ENCODE assay signal across 17 cellular contexts in the genomic region with DNA sequence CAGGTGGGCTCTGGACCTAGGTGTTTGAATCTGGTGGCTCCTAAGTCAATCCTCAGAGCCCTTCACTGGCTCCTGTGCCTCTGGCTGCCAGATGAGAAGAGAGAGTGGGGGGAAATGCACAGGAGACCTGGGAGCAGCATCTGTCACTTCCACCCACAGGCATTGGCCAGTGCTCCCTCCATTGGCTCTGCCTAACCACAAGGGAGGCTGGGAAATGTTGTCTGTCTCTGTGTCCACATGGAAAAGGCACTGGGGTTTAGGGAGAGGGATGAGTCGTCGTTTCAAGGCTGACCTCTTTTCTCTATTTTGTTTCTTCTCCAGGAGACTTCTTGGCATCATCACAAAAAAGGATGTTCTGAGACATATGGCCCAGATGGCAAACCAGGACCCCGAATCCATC.
DNase-seq lines count a peak whose midpoint lies in the region; ATAC-seq, FAIRE-seq and TF ChIP-seq lines count a peak whose summit lies in the region.
"Had no signal": no experiment of that assay in that cellular context is flagged by ENCODE, and none has a peak within 500 bp of the region (broad histone marks: within the 10 kb centered on the region; RNA-seq: fewer than 3 reads in every experiment).

No MANE protein-coding gene starts in this region.

- H3K9me3 Mint-ChIP-seq in Caco-2 (ENCODE audit: unreplicated experiment), result no peaks in the 10 kb centered on the region

- no peaks in the 10 kb centered on the region for H3K4me1 Mint-ChIP-seq in Caco-2 (ENCODE audit: low read depth, unreplicated experiment)
- H3K4me1 Mint-ChIP-seq: nephron progenitor cell had no signal

- H3K9me3 ChIP-seq in BE2C (no peaks in the 10 kb centered on the region), Caco-2 (no peaks in the 10 kb centered on the region)
- H3K9me3 ChIP-seq: uterus had no signal

- H3K4me1 ChIP-seq in BE2C (0 out of 2 replicates have a peak, but pooled peaks cover 4% of the 10 kb centered on the region), Caco-2 (no peaks in the 10 kb centered on the region)
- H3K4me1 ChIP-seq: uterus had no signal

- H3K4me3 Mint-ChIP-seq in Caco-2 (ENCODE audit: unreplicated experiment), result no peak overlapping the region
- H3K4me3 Mint-ChIP-seq: nephron progenitor cell had no signal

- no peak for ATAC-seq in HG03378 (IDR thresholded peaks at IDR 0.05; ENCODE audit: unreplicated experiment)
- ATAC-seq in GM19328 (IDR thresholded peaks at IDR 0.05; ENCODE audit: unreplicated experiment), result no peak
- ATAC-seq in GM19455 (IDR thresholded peaks at IDR 0.05; ENCODE audit: unreplicated experiment), result no peak

- H3K36me3 ChIP-seq in BE2C, result no peaks in the 10 kb centered on the region
- no peaks in the 10 kb centered on the region for H3K36me3 ChIP-seq in Caco-2 (ENCODE audit: control insufficient read depth, insufficient read depth, low read length)
- H3K36me3 ChIP-seq: uterus had no signal

- no TSS peak for BruUV-seq in Caco-2 (replicated peaks; lab: Mats Ljungman, UMichigan)

- POLR2A ChIA-PET in Caco-2 (lab: Charles Lee), result no interaction called here

- DNase-seq in BE2C (peak; percentile 30), H4 (ENCODE audit: low spot score) (peak; percentile 8), RCC 7860 (ENCODE audit: low spot score) (peak; percentile 37), fibroblast of mammary gland (ENCODE audit: low read depth) (peak; percentile 73), Caco-2 (no peak)
- DNase-seq: amygdala; kidney; mesendoderm; NCI-H2029 treated with DMSO at 0.1 percent for 48 hours; nephron progenitor cell; NK-92 treated with Interleukin-12 subunit alpha and Interleukin-12 subunit beta, amount 100 ng/mL, for 24 hours; stimulated activated CD4-positive, alpha-beta T cell treated with anti-CD3 and anti-CD28 coated beads, Interleukin-4, amount 100 ng/mL, for 4 hours; uterus had no signal

- H3K4me3 ChIP-seq in BE2C (ENCODE audit: low read depth, low read length) (no peak overlapping the region), fibroblast of mammary gland (ENCODE audit: control insufficient read depth, low read depth, low read length) (no peak overlapping the region), Caco-2 (ENCODE audit: low read depth, low read length) (no peak overlapping the region)
- H3K4me3 ChIP-seq: uterus had no signal

- no peak for TF ChIP-seq CTCF in BE2C (IDR thresholded peaks at IDR 0.05; ENCODE audit: low read depth, low read length)
- no peak for TF ChIP-seq CTCF in fibroblast of mammary gland (conservative IDR thresholded peaks at IDR 0.05; ENCODE audit: control insufficient read depth, insufficient read depth, low read depth, low read length)
- TF ChIP-seq CTCF in Caco-2 (IDR thresholded peaks at IDR 0.05; ENCODE audit: insufficient read depth in 1 of 2, low read depth in 1 of 2, low read length in 1 of 2, severe bottlenecking in 1 of 2, unreplicated experiment in 1 of 2), result no peak

- intact Hi-C loops in Caco-2 (cut with micrococcal nuclease; ENCODE audit: unreplicated experiment), result no loop called here

- peak; percentile 20 for FAIRE-seq in RCC 7860 (lab: Jason Lieb, UNC)
- FAIRE-seq: kidney had no signal

- CTCF ChIA-PET in Caco-2 (lab: Charles Lee), result no interaction called here

- no peak overlapping the region for H3K27ac Mint-ChIP-seq in Caco-2 (ENCODE audit: unreplicated experiment)
- H3K27ac Mint-ChIP-seq: nephron progenitor cell, progenitor cell of endocrine pancreas had no signal

- no peaks in the 10 kb centered on the region for H3K27me3 ChIP-seq in BE2C
- H3K27me3 ChIP-seq in Caco-2 (replicated peaks; ENCODE audit: control insufficient read depth, insufficient read depth, low read length), result no peaks in the 10 kb centered on the region
- H3K27me3 ChIP-seq: uterus had no signal

- no peaks in the 10 kb centered on the region for H3K27me3 Mint-ChIP-seq in Caco-2 (ENCODE audit: insufficient read depth, unreplicated experiment)
- H3K27me3 Mint-ChIP-seq: progenitor cell of endocrine pancreas had no signal

- no peaks in the 10 kb centered on the region for H3K36me3 Mint-ChIP-seq in Caco-2 (ENCODE audit: insufficient read depth, unreplicated experiment)

Comparison
In these comparisons a context has a peak if more than half of its experiments do, and no peak if none do; other contexts are left out.
1. DNase-seq: peak in BE2C (single experiment), H4 (single experiment), RCC 7860 (single experiment) and fibroblast of mammary gland (single experiment); none in Caco-2 (0 of 2).